8 cellular contexts compared by ENCODE assay signal in genomic region chr12:62729579-62730544, GRCh38.
DNase-seq lines count a peak whose midpoint lies in the region; ATAC-seq and TF ChIP-seq lines count a peak whose summit lies in the region.
"Not testable (repeated sequence)": the region's sequence is repeated elsewhere in the genome, so short reads cannot be mapped to it uniquely, and the experiment has no call there.

No MANE protein-coding gene starts in this region.

- not testable (repeated sequence) for H3K14ac ChIP-seq in H9 (ENCODE audit: insufficient read depth, low read length)

- peak overlapping the region; percentile 23 for H2BK120ac ChIP-seq in H9 (ENCODE audit: low read depth, low read length, poor library complexity, severe bottlenecking)

- not testable (repeated sequence) for H3K9me3 Mint-ChIP-seq in H9; endodermal cell; osteocyte (ENCODE audit: unreplicated experiment)

- in situ Hi-C loops in astrocyte of the spinal cord (cut with HindIII; ENCODE audit: low sequenced_read_pairs): not testable (repeated sequence)

- not testable (repeated sequence) for H3K56ac ChIP-seq in H9 (ENCODE audit: insufficient read length, low read depth, low read length)

- not testable (repeated sequence) for H4K5ac ChIP-seq in H9 (ENCODE audit: insufficient read length, low read depth, low read length)

- not testable (repeated sequence) for H3K18ac ChIP-seq in H9 (ENCODE audit: insufficient read length, low read depth, low read length)

- not testable (repeated sequence) for H3K4ac ChIP-seq in H9 (ENCODE audit: low read depth, low read length)

- no CpG with 5 or more reads among the region's 13 CpGs for WGBS in H9 (ENCODE audit: extremely low coverage, insufficient read length, low lambda C conversion rate)
- WGBS in endodermal cell (ENCODE audit: insufficient coverage in 1 of 2, insufficient read length in 1 of 2), 2 experiments: 69% methylated on average over 9 to 13 of the region's 13 CpGs
- 91% methylated on average over 13 of the region's 13 CpGs for WGBS in thyroid gland, 2 donors

- H3K4me1 Mint-ChIP-seq in H9: peaks cover 38 to 39% of the 10 kb centered on the region in 2 experiments
- peaks cover 35% of the 10 kb centered on the region for H3K4me1 Mint-ChIP-seq in endodermal cell
- peaks cover 81% of the 10 kb centered on the region for H3K4me1 Mint-ChIP-seq in osteocyte (ENCODE audit: unreplicated experiment)

- H3K4me2 ChIP-seq in H9 (ENCODE audit: insufficient read depth, insufficient read length, low read length): not testable (repeated sequence)

- H4K20me1 ChIP-seq in H9 (ENCODE audit: control insufficient read depth, insufficient read depth, insufficient read length): not testable (repeated sequence)

- H2BK5ac ChIP-seq in H9 (ENCODE audit: insufficient read length, low read length): not testable (repeated sequence)

- not testable (repeated sequence) for H2AFZ ChIP-seq in ACC112 (ENCODE audit: low read length, unreplicated experiment); H9 (ENCODE audit: low read length)

- not testable (repeated sequence) for H2BK20ac ChIP-seq in H9 (ENCODE audit: low read depth, low read length, poor library complexity, severe bottlenecking)

- TF ChIP-seq CTCF in H9 (conservative IDR thresholded peaks at IDR 0.05); astrocyte of the spinal cord (IDR thresholded peaks at IDR 0.05; ENCODE audit: low read depth, low read length); endodermal cell (conservative IDR thresholded peaks at IDR 0.05); left lung (IDR thresholded peaks at IDR 0.05); osteocyte (IDR thresholded peaks at IDR 0.05); thyroid gland (IDR thresholded peaks at IDR 0.05): not testable (repeated sequence)

- not testable (repeated sequence) for DNase-seq in H9; endodermal cell; left lung; osteocyte (ENCODE audit: extremely low spot score, unreplicated experiment); thyroid gland
- DNase-seq in RPMI7951 (ENCODE audit: low read depth): peak; percentile 54
- DNase-seq in astrocyte of the spinal cord (ENCODE audit: low read depth, low spot score): peak; percentile 68

- H3T11ph ChIP-seq in H9 (ENCODE audit: low read length): not testable (repeated sequence)

- H4K8ac ChIP-seq in H9 (replicated peaks; ENCODE audit: insufficient read length, low read depth, low read length): not testable (repeated sequence)

- H3K9me3 ChIP-seq in H9 (ENCODE audit: control insufficient read depth, low read depth, low read length); endodermal cell (ENCODE audit: control insufficient read depth, low read length); left lung; thyroid gland: not testable (repeated sequence)

- H3K36me3 Mint-ChIP-seq in H9 (ENCODE audit: insufficient read depth in 1 of 3, low read depth in 3 of 3): not testable (repeated sequence)
- H3K36me3 Mint-ChIP-seq in endodermal cell (ENCODE audit: low read depth) (peaks cover 10% of the 10 kb centered on the region), osteocyte (ENCODE audit: unreplicated experiment) (peaks cover 16% of the 10 kb centered on the region)

- not testable (repeated sequence) for H3K79me2 ChIP-seq in ACC112 (ENCODE audit: control insufficient read depth, insufficient read depth, low read length, unreplicated experiment); H9 (ENCODE audit: insufficient read depth, low read length)

- H3K79me1 ChIP-seq in H9 (ENCODE audit: insufficient read depth, low read depth, low read length, poor library complexity, severe bottlenecking): not testable (repeated sequence)

- H3K23me2 ChIP-seq in H9 (ENCODE audit: insufficient read length, low read depth, low read length, poor library complexity, severe bottlenecking): not testable (repeated sequence)

- H3K4me3 ChIP-seq in ACC112 (ENCODE audit: low read depth, low read length); astrocyte of the spinal cord (ENCODE audit: low read depth, low read length); endodermal cell (ENCODE audit: low read length); left lung; thyroid gland (replicated peaks in 1 of 3): not testable (repeated sequence)

- H2AK5ac ChIP-seq in H9 (ENCODE audit: insufficient read length, low read length): not testable (repeated sequence)

- H3K9ac ChIP-seq in H9 (ENCODE audit: extremely low read depth, insufficient read length, low read length); endodermal cell (ENCODE audit: extremely low read depth, low read length, poor library complexity, severe bottlenecking): not testable (repeated sequence)

- not testable (repeated sequence) for H2BK12ac ChIP-seq in H9 (ENCODE audit: insufficient read length, low read depth, low read length)

- ATAC-seq in left lung: peak; percentile 82

- H3K27ac Mint-ChIP-seq in H9: peak overlapping the region; percentile 34 to 63 (median 39); a peak in 4 of 7 replicates
- peak overlapping the region; percentile 90 for H3K27ac Mint-ChIP-seq in endodermal cell
- peak overlapping the region; percentile 98 for H3K27ac Mint-ChIP-seq in osteocyte (ENCODE audit: unreplicated experiment)

- not testable (repeated sequence) for H3K27me3 ChIP-seq in ACC112 (ENCODE audit: insufficient read depth, low read length); H9 (ENCODE audit: insufficient read depth, low read length); endodermal cell (ENCODE audit: control insufficient read depth, insufficient read depth, low read length, poor library complexity, severe bottlenecking); left lung; thyroid gland

- intact Hi-C loops in left lung (cut with DNase I); thyroid gland (cut with DNase I): not testable (repeated sequence)

- not testable (repeated sequence) for H3K23ac ChIP-seq in H9 (ENCODE audit: insufficient read length, low read depth, low read length)

- H3K27me3 Mint-ChIP-seq in H9 (ENCODE audit: low read depth); endodermal cell (ENCODE audit: insufficient read depth); osteocyte (ENCODE audit: unreplicated experiment): not testable (repeated sequence)

- peak overlapping the region; percentile 99 for H3K27ac ChIP-seq in ACC112 (ENCODE audit: low read depth, low read length)
- not testable (repeated sequence) for H3K27ac ChIP-seq in H9 (ENCODE audit: insufficient read length, low read depth, low read length)
- peak overlapping the region; percentile 2 for H3K27ac ChIP-seq in endodermal cell (ENCODE audit: low read depth, low read length)
- H3K27ac ChIP-seq in left lung: peak overlapping the region; percentile 57 to 65
- H3K27ac ChIP-seq in thyroid gland: peak overlapping the region in 2 of 3 donors; percentile 49 to 67

- not testable (repeated sequence) for H3K36me3 ChIP-seq in ACC112 (ENCODE audit: insufficient read depth, low read length); endodermal cell (ENCODE audit: control insufficient read depth, insufficient read depth, low read length); left lung; thyroid gland

- peak in 1 of 2 donors; percentile 39 for TF ChIP-seq POLR2A in thyroid gland (IDR thresholded peaks at IDR 0.05)

- H3K4me1 ChIP-seq in ACC112 (ENCODE audit: control insufficient read depth, insufficient read depth, low read length, unreplicated experiment): peaks cover 69% of the 10 kb centered on the region
- H3K4me1 ChIP-seq in H9 (ENCODE audit: insufficient read depth, low read length): peaks cover 17% of the 10 kb centered on the region; the same call in 1 of the 2 replicates
- H3K4me1 ChIP-seq in endodermal cell (ENCODE audit: control insufficient read depth, insufficient read depth, low read length): not testable (repeated sequence)
- H3K4me1 ChIP-seq in left lung: peaks cover 33 to 65% of the 10 kb centered on the region in 2 donors
- H3K4me1 ChIP-seq in thyroid gland: peaks cover 29 to 59% of the 10 kb centered on the region in 2 donors

- H2BK15ac ChIP-seq in H9 (ENCODE audit: low read depth, low read length): not testable (repeated sequence)

- not testable (repeated sequence) for H3K4me3 Mint-ChIP-seq in H9; osteocyte (ENCODE audit: unreplicated experiment)
- H3K4me3 Mint-ChIP-seq in endodermal cell: peak overlapping the region; percentile 8

- H4K91ac ChIP-seq in H9 (ENCODE audit: insufficient read length, low read depth, low read length): not testable (repeated sequence)

Comparison
In these comparisons a context has a peak if more than half of its experiments do, and no peak if none do; other contexts are left out.
1. H3K27ac Mint-ChIP-seq: peak in every context shown above with its lines; median percentile 98 in osteocyte; 90 in endodermal cell; 39 in H9.